ENCODE assay signal across 26 cellular contexts in genomic region chr9:4475301-4475700, GRCh38. TPM values are rescaled to one million over a fixed set of nuclear protein-coding genes. Genes with fewer than 3 reads are reported as not detected.
"Had no signal": no experiment of that assay in that cellular context is flagged by ENCODE, and none has a peak within 500 bp of the region (broad histone marks: within the 10 kb centered on the region; RNA-seq: fewer than 3 reads in every experiment).

No MANE protein-coding gene starts in this region.

- DNase-seq: colonic mucosa; effector memory CD8-positive, alpha-beta T cell; erythroblast; esophagus squamous epithelium; head of caudate nucleus; kidney; naive thymus-derived CD8-positive, alpha-beta T cell; nephron progenitor cell; nucleus accumbens; stimulated activated CD4-positive, alpha-beta T cell treated with anti-CD3 and anti-CD28 coated beads, Interleukin-12 subunit alpha, Interleukin-12 subunit beta, amount 100 ng/mL, for 4 hours; stimulated activated CD4-positive, alpha-beta T cell treated with anti-CD3 and anti-CD28 coated beads, Interleukin-1b, Interleukin-23, amount 100 ng/mL, for 48 hours; stimulated activated CD4-positive, alpha-beta T cell treated with anti-CD3 and anti-CD28 coated beads, Interleukin-4, amount 100 ng/mL, for 1 hour; stimulated activated CD8-positive, alpha-beta memory T cell treated with anti-CD3 and anti-CD28 coated beads, Interleukin-4, amount 100 ng/mL, for 48 hours; stimulated activated naive CD4-positive, alpha-beta T cell; stimulated activated naive CD8-positive, alpha-beta T cell treated with anti-CD3 and anti-CD28 coated beads, Interleukin-15, amount 100 ng/mL, for 72 hours; trophoblast cell had no signal

- H3K27ac ChIP-seq: colonic mucosa, esophagus squamous epithelium, prostate gland, right atrium auricular region, suprapubic skin, vagina had no signal

- H3K27me3 ChIP-seq: colonic mucosa, esophagus squamous epithelium, right atrium auricular region, suprapubic skin, vagina had no signal

- H3K4me1 ChIP-seq: colonic mucosa, esophagus squamous epithelium, prostate gland, right atrium auricular region, suprapubic skin, vagina had no signal

- H3K9me3 ChIP-seq: colonic mucosa, esophagus squamous epithelium, prostate gland, right atrium auricular region, suprapubic skin, vagina had no signal

- H3K4me3 ChIP-seq: colonic mucosa, esophagus squamous epithelium, lung, prostate gland, right atrium auricular region, smooth muscle cell, suprapubic skin, vagina had no signal

- FAIRE-seq: endometrium, frontal cortex, kidney had no signal

- H3K36me3 ChIP-seq: colonic mucosa, esophagus squamous epithelium, prostate gland, right atrium auricular region, suprapubic skin, vagina had no signal

- ATAC-seq: effector memory CD8-positive, alpha-beta T cell; left lobe of liver; naive thymus-derived CD8-positive, alpha-beta T cell; sciatic nerve; stimulated activated naive CD8-positive, alpha-beta T cell treated with anti-CD3 and anti-CD28 coated beads, Interleukin-15, amount 100 ng/mL, for 72 hours had no signal

- H3K4me2 ChIP-seq: smooth muscle cell had no signal

RNA-seq across cellular contexts. Expression of gene SLC1A1, which starts 15.0 kb away (rescaled TPM):
- total RNA-seq: naive thymus-derived CD8-positive, alpha-beta T cell had no signal
